17 cellular contexts compared by ENCODE assay signal in the genomic region with DNA sequence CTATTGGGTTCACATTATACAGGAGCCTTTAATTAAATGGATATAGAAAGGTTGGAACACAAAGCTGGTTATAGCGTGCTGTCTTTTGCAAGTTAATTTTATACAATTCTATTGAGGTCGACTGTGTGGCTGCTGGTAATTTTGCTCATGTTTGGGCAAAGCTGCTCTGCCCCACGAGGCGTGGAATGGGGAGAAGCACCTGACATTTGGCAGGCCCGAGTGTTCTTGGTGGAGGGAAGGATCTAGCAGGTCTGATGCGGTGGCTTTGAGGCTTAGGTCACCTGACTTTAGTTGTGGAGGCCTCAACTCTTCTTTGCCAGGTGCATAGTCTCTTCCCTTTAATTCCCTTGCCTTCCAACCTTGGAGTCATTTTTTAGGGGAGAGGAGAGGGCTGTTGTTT.
DNase-seq lines count a peak whose midpoint lies in the region; ATAC-seq and TF ChIP-seq lines count a peak whose summit lies in the region.
"Had no signal": no experiment of that assay in that cellular context is flagged by ENCODE, and none has a peak within 500 bp of the region (broad histone marks: within the 10 kb centered on the region; RNA-seq: fewer than 3 reads in every experiment).

No MANE protein-coding gene starts in this region.

- CTCF ChIA-PET in activated naive CD4-positive, alpha-beta T cell treated with anti-CD3 and anti-CD28 coated beads for 36 hours (lab: Charles Lee): interaction anchor here (1.2 kb wide), 1 partner anchor 104 kb away, joined by 5 read pairs; no protein-coding TSS in a partner anchor

- TF ChIP-seq POLR2A in heart left ventricle (IDR thresholded peaks at IDR 0.05) (no peak), esophagus muscularis mucosa (IDR thresholded peaks at IDR 0.05; ENCODE audit: low read depth) (no peak), prostate gland (IDR thresholded peaks at IDR 0.05) (no peak), uterus (IDR thresholded peaks at IDR 0.05) (no peak)

- H3K36me3 Mint-ChIP-seq in activated naive CD4-positive, alpha-beta T cell treated with anti-CD3 and anti-CD28 coated beads for 36 hours (ENCODE audit: low read depth): no peaks in the 10 kb centered on the region

- DNase-seq in heart left ventricle: no peak
- no peak for DNase-seq in left cardiac atrium
- no peak for DNase-seq in esophagus muscularis mucosa (ENCODE audit: extremely low spot score)
- no peak for DNase-seq in prostate gland (ENCODE audit: low spot score)
- DNase-seq in uterus: no peak
- DNase-seq in NCI-H1105 treated with DMSO at 0.1 percent for 48 hours (lab: John Stamatoyannopoulos, UW): no peak
- DNase-seq in activated naive CD4-positive, alpha-beta T cell treated with anti-CD3 and anti-CD28 coated beads for 36 hours: no peak
- DNase-seq: activated CD4-positive, alpha-beta T cell treated with anti-CD3 and anti-CD28 coated beads for 48 hours; activated naive CD4-positive, alpha-beta T cell treated with anti-CD3 and anti-CD28 coated beads, Interleukin-2, amount 10 ng/mL, durations not matched to agents 7 days and 5 days; effector CD8-positive, alpha-beta T cell; NCI-H2029 treated with DMSO at 0.1 percent for 48 hours; NCI-H524 treated with DMSO at 0.1 percent for 48 hours; stimulated activated CD4-positive, alpha-beta T cell treated with anti-CD3 and anti-CD28 coated beads, Interleukin-15, amount 100 ng/mL, for 24 hours had no signal

- no peak for TF ChIP-seq EP300 in esophagus muscularis mucosa (IDR thresholded peaks at IDR 0.05)

- H3K9me3 ChIP-seq in heart left ventricle (no peaks in the 10 kb centered on the region), esophagus muscularis mucosa (no peaks in the 10 kb centered on the region), prostate gland (no peaks in the 10 kb centered on the region), uterus (no peaks in the 10 kb centered on the region)
- H3K9me3 ChIP-seq: A549 had no signal

- H3K27me3 ChIP-seq in heart left ventricle (no peaks in the 10 kb centered on the region), esophagus muscularis mucosa (no peaks in the 10 kb centered on the region), prostate gland (replicated peaks; ENCODE audit: insufficient read depth) (no peaks in the 10 kb centered on the region), uterus (no peaks in the 10 kb centered on the region)

- H3K4me3 ChIP-seq in heart left ventricle (no peak overlapping the region), esophagus muscularis mucosa (no peak overlapping the region), prostate gland (no peak overlapping the region), uterus (no peak overlapping the region)
- H3K4me3 ChIP-seq: A549 had no signal

- H3K4me1 Mint-ChIP-seq in activated naive CD4-positive, alpha-beta T cell treated with anti-CD3 and anti-CD28 coated beads for 36 hours (ENCODE audit: low read depth): peaks cover 59% of the 10 kb centered on the region

- intact Hi-C loops in heart left ventricle (cut with DNase I) (no loop called here), left cardiac atrium (cut with DNase I) (no loop called here), esophagus muscularis mucosa (cut with DNase I) (no loop called here), prostate gland (cut with DNase I) (no loop called here), uterus (cut with DNase I; ENCODE audit: low total_unique reads) (no loop called here)
- intact Hi-C loops in activated naive CD4-positive, alpha-beta T cell treated with anti-CD3 and anti-CD28 coated beads for 36 hours (cut with micrococcal nuclease): no loop called here

- H3K27me3 Mint-ChIP-seq in activated naive CD4-positive, alpha-beta T cell treated with anti-CD3 and anti-CD28 coated beads for 36 hours (ENCODE audit: low read depth): no peaks in the 10 kb centered on the region
- H3K27me3 Mint-ChIP-seq: stimulated activated naive CD8-positive, alpha-beta T cell treated with anti-CD3 and anti-CD28 coated beads, Interleukin-15, Interleukin-2, amounts not matched to agents 100 ng/mL and 50 ng/mL, for 24 hours had no signal

- peak overlapping the region in 11 of 12 donors; percentile 11 to 100 (median 97) for H3K27ac ChIP-seq in heart left ventricle
- peak overlapping the region; percentile 97 to 100 (median 98) for H3K27ac ChIP-seq in esophagus muscularis mucosa (replicated peaks in 1 of 4)
- peak overlapping the region; percentile 99 for H3K27ac ChIP-seq in prostate gland
- peak overlapping the region; percentile 98 to 100 for H3K27ac ChIP-seq in uterus

- no peaks in the 10 kb centered on the region for H3K9me3 Mint-ChIP-seq in activated naive CD4-positive, alpha-beta T cell treated with anti-CD3 and anti-CD28 coated beads for 36 hours
- H3K9me3 Mint-ChIP-seq: stimulated activated naive CD8-positive, alpha-beta T cell treated with anti-CD3 and anti-CD28 coated beads, Interleukin-15, Interleukin-2, amounts not matched to agents 100 ng/mL and 50 ng/mL, for 24 hours had no signal

- ATAC-seq in heart left ventricle (no peak), left cardiac atrium (no peak), HG03378 (IDR thresholded peaks at IDR 0.05; ENCODE audit: unreplicated experiment) (no peak)
- ATAC-seq: A549, left colon had no signal

- 81 to 95% (median 90%) methylated on average over 6 of the region's 6 CpGs for WGBS in heart left ventricle, 4 donors
- WGBS in esophagus muscularis mucosa: 88% methylated on average over 6 of the region's 6 CpGs
- WGBS in prostate gland: 96% methylated on average over 6 of the region's 6 CpGs

- no peak overlapping the region for H3K4me3 Mint-ChIP-seq in activated naive CD4-positive, alpha-beta T cell treated with anti-CD3 and anti-CD28 coated beads for 36 hours
- H3K4me3 Mint-ChIP-seq: activated naive CD4-positive, alpha-beta T cell treated with anti-CD3 and anti-CD28 coated beads, Interleukin-2, amount 10 ng/mL, durations not matched to agents 7 days and 5 days; stimulated activated naive CD8-positive, alpha-beta T cell treated with anti-CD3 and anti-CD28 coated beads, Interleukin-15, Interleukin-2, amounts not matched to agents 100 ng/mL and 50 ng/mL, for 24 hours had no signal

- H3K36me3 ChIP-seq in heart left ventricle (peaks cover 0 to 18% (median 8%) of the 10 kb centered on the region in 9 donors), esophagus muscularis mucosa (peaks cover 16 to 40% (median 32%) of the 10 kb centered on the region in 4 donors), prostate gland (peaks cover 7% of the 10 kb centered on the region in 2 donors), uterus (no peaks in the 10 kb centered on the region)

- no peak overlapping the region for H3K27ac Mint-ChIP-seq in activated naive CD4-positive, alpha-beta T cell treated with anti-CD3 and anti-CD28 coated beads for 36 hours
- H3K27ac Mint-ChIP-seq: activated naive CD4-positive, alpha-beta T cell treated with anti-CD3 and anti-CD28 coated beads, Interleukin-2, amount 10 ng/mL, durations not matched to agents 7 days and 5 days; stimulated activated naive CD8-positive, alpha-beta T cell treated with anti-CD3 and anti-CD28 coated beads, Interleukin-15, Interleukin-2, amounts not matched to agents 100 ng/mL and 50 ng/mL, for 24 hours had no signal

- TF ChIP-seq CTCF in heart left ventricle (IDR thresholded peaks at IDR 0.05) (no peak), esophagus muscularis mucosa (IDR thresholded peaks at IDR 0.05) (no peak), prostate gland (IDR thresholded peaks at IDR 0.05) (no peak), uterus (IDR thresholded peaks at IDR 0.05) (no peak)

- H3K4me1 ChIP-seq in heart left ventricle (peaks cover 42 to 97% (median 82%) of the 10 kb centered on the region in 12 donors), esophagus muscularis mucosa (peaks cover 95 to 99% (median 97%) of the 10 kb centered on the region in 4 donors), prostate gland (replicated peaks) (peaks cover 36% of the 10 kb centered on the region), uterus (peaks cover 25 to 42% of the 10 kb centered on the region in 2 donors)
